In genomic region chr2:135820003-135820618, GRCh38 we compare ENCODE assay signal across 9 cellular contexts. TPM values are rescaled to one million over a fixed set of nuclear protein-coding genes. Genes with fewer than 3 reads are reported as not detected.
DNase-seq lines count a peak whose midpoint lies in the region; ATAC-seq and TF ChIP-seq lines count a peak whose summit lies in the region.
"Had no signal": no experiment of that assay in that cellular context is flagged by ENCODE, and none has a peak within 500 bp of the region (broad histone marks: within the 10 kb centered on the region; RNA-seq: fewer than 3 reads in every experiment).

No MANE protein-coding gene starts in this region.

- no peak for TF ChIP-seq CTCF in GM13976 (IDR thresholded peaks at IDR 0.05; ENCODE audit: borderline replicate concordance, control extremely low read depth, extremely low read depth, insufficient read depth, missing control alignments)
- no peak for TF ChIP-seq CTCF in vagina (IDR thresholded peaks at IDR 0.05)

- H3K27me3 ChIP-seq in vagina (no peaks in the 10 kb centered on the region), Karpas-422 (ENCODE audit: low read length) (no peaks in the 10 kb centered on the region)

- no peak for TF ChIP-seq POLR2A in vagina (IDR thresholded peaks at IDR 0.05)

- no peaks in the 10 kb centered on the region for H3K9me2 ChIP-seq in Karpas-422 (replicated peaks; ENCODE audit: insufficient read depth, low read length)

- ATAC-seq in HG02759 (IDR thresholded peaks at IDR 0.05; ENCODE audit: unreplicated experiment) = peak; percentile 93

- no peak overlapping the region for H3K4me2 ChIP-seq in Karpas-422 (ENCODE audit: low read depth, low read length, poor library complexity, severe bottlenecking)

- H2AFZ ChIP-seq in Karpas-422 (ENCODE audit: low read length) = no peak overlapping the region

- in situ Hi-C loops in GM13976 (cut with MboI; ENCODE audit: low sequenced_read_pairs, unreplicated experiment) = no loop called here

- intact Hi-C loops in vagina (cut with DNase I) = no loop called here

- H3K4me3 ChIP-seq in vagina (no peak overlapping the region), Karpas-422 (ENCODE audit: low read length) (no peak overlapping the region)

- no peak overlapping the region for H3K9ac ChIP-seq in Karpas-422 (ENCODE audit: low read length)

- no peaks in the 10 kb centered on the region for H3K79me2 ChIP-seq in Karpas-422 (ENCODE audit: low read length)

- no peak overlapping the region for H3K27ac ChIP-seq in vagina
- H3K27ac ChIP-seq in Karpas-422 (ENCODE audit: low read length) = no peak overlapping the region
- H3K27ac ChIP-seq: HL-60 had no signal

- peak; percentile 82 for DNase-seq in GM13976 (ENCODE audit: low spot score)
- DNase-seq in NCI-H510A treated with DMSO at 0.1 percent for 48 hours (lab: John Stamatoyannopoulos, UW) = peak; percentile 80
- peak; percentile 81 for DNase-seq in activated naive CD4-positive, alpha-beta T cell treated with Interleukin-2 at 50 U/mL for 16 hours
- DNase-seq in stimulated activated CD8-positive, alpha-beta memory T cell treated with anti-CD3 and anti-CD28 coated beads, Interleukin-12 subunit alpha, Interleukin-12 subunit beta, amount 100 ng/mL, for 1 hour (ENCODE audit: low read depth) = peak; percentile 55
- no peak for DNase-seq in vagina (ENCODE audit: extremely low spot score in 2 of 2)
- DNase-seq in occipital lobe (lab: John Stamatoyannopoulos, UW) = no peak
- DNase-seq in Karpas-422 = no peak

- H3K9me3 ChIP-seq in vagina (no peaks in the 10 kb centered on the region), Karpas-422 (ENCODE audit: low read length) (no peaks in the 10 kb centered on the region)

- H4K20me1 ChIP-seq in Karpas-422 (ENCODE audit: insufficient read depth, low read depth, low read length) = no peaks in the 10 kb centered on the region

- H3K4me1 ChIP-seq in vagina = no peaks in the 10 kb centered on the region
- H3K4me1 ChIP-seq in Karpas-422 (ENCODE audit: low read length) = no peaks in the 10 kb centered on the region

- H3K36me3 ChIP-seq in vagina (no peaks in the 10 kb centered on the region), Karpas-422 (ENCODE audit: insufficient read depth, low read length) (peaks cover 3% of the 10 kb centered on the region; the same call in 1 of the 2 replicates)

RNA-seq across cellular contexts. Expression of gene LCT, which starts 16.9 kb away (rescaled TPM):
- total RNA-seq in vagina (not detected), occipital lobe (not detected)
- 0.14 and 0.19 TPM in 2 replicates for total RNA-seq in Karpas-422 (2014; rRNA removed; shearing (Covaris generic); ENCODE audit: low replicate concordance)

RNA-seq across cellular contexts. Expression of gene MCM6, which starts 56.1 kb away (rescaled TPM):
- total RNA-seq in vagina (9.6 TPM), occipital lobe (18.9 TPM)
- 35.4 and 48.3 TPM in 2 replicates for total RNA-seq in Karpas-422 (2014; rRNA removed; shearing (Covaris generic); ENCODE audit: low replicate concordance)

Comparison
In these comparisons a context has a peak if more than half of its experiments do, and no peak if none do; other contexts are left out.
1. DNase-seq: peak in GM13976 (single experiment), NCI-H510A treated with DMSO at 0.1 percent for 48 hours (single experiment), activated naive CD4-positive, alpha-beta T cell treated with Interleukin-2 at 50 U/mL for 16 hours (single experiment) and stimulated activated CD8-positive, alpha-beta memory T cell treated with anti-CD3 and anti-CD28 coated beads, Interleukin-12 subunit alpha, Interleukin-12 subunit beta, amount 100 ng/mL, for 1 hour (single experiment); none in vagina (0 of 2), occipital lobe (single experiment) and Karpas-422 (single experiment).